ENCODE assay signal across 10 cellular contexts in the genomic region with DNA sequence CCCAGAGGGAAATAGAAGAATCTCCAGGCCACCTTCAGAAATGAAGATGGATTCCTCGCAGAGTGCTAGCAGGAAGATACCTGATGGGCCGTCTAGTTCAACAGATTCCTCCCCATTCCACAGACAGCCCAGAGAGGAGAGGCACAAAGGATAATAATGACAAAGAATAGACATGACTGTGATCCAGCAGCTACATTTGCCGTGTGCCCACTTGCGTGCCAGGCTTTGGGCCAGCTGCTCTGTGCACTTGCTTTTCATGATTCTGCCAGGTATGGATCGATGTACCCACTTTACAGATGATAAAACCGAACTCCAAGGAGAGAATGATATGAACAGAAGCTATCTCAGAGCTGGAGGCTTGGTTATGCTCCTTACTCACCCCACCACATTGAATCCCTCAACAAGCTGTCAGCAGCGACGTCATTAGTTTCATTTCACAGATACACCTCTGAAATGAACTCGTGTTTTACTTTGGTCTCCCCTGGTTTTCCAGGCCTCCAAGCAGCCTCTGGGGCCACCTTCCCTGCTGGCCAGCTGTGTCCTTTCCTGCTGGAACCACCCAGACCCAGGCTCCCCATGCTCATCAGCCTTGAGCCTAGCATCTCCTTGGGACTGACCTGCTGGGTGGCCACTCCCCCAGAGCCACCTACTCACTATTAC.
DNase-seq lines count a peak whose midpoint lies in the region; ATAC-seq and TF ChIP-seq lines count a peak whose summit lies in the region.
"Had no signal": no experiment of that assay in that cellular context is flagged by ENCODE, and none has a peak within 500 bp of the region (broad histone marks: within the 10 kb centered on the region; RNA-seq: fewer than 3 reads in every experiment).

No MANE protein-coding gene starts in this region.

- no peak overlapping the region for H3K4me3 Mint-ChIP-seq in stimulated activated effector memory CD8-positive, alpha-beta T cell treated with anti-CD3 and anti-CD28 coated beads, Interleukin-12 subunit alpha, Interleukin-12 subunit beta, amount 100 ng/mL, for 72 hours
- H3K4me3 Mint-ChIP-seq: GM23338 had no signal

- no peaks in the 10 kb centered on the region for H3K36me3 Mint-ChIP-seq in stimulated activated effector memory CD8-positive, alpha-beta T cell treated with anti-CD3 and anti-CD28 coated beads, Interleukin-12 subunit alpha, Interleukin-12 subunit beta, amount 100 ng/mL, for 72 hours

- ATAC-seq in GM18873 (IDR thresholded peaks at IDR 0.05; ENCODE audit: low FRiP score, unreplicated experiment) (peak; percentile 14), GM21529 (IDR thresholded peaks at IDR 0.05; ENCODE audit: unreplicated experiment) (peak; percentile 20), HG03432 (IDR thresholded peaks at IDR 0.05; ENCODE audit: unreplicated experiment) (peak; percentile 0)
- ATAC-seq in stimulated activated effector memory CD8-positive, alpha-beta T cell treated with anti-CD3 and anti-CD28 coated beads, Interleukin-12 subunit alpha, Interleukin-12 subunit beta, amount 100 ng/mL, for 72 hours, result peak; percentile 39

- H3K27ac ChIP-seq in coronary artery, result no peak overlapping the region
- H3K27ac ChIP-seq in WERI-Rb-1, result no peak overlapping the region

- DNase-seq in stimulated activated effector memory CD8-positive, alpha-beta T cell treated with anti-CD3 and anti-CD28 coated beads, Interleukin-12 subunit alpha, Interleukin-12 subunit beta, amount 100 ng/mL, for 72 hours (ENCODE audit: low spot score in 2 of 2), result peak in 1 of 2 donors; percentile 8
- DNase-seq in coronary artery (ENCODE audit: low spot score) (no peak), kidney tubule cell (ENCODE audit: low spot score) (no peak), WERI-Rb-1 (no peak)
- DNase-seq: NCI-H345 had no signal

- H3K36me3 ChIP-seq in WERI-Rb-1, result no peaks in the 10 kb centered on the region
- H3K36me3 ChIP-seq: Peyer's patch had no signal

- no peak overlapping the region for H3K27ac Mint-ChIP-seq in stimulated activated effector memory CD8-positive, alpha-beta T cell treated with anti-CD3 and anti-CD28 coated beads, Interleukin-12 subunit alpha, Interleukin-12 subunit beta, amount 100 ng/mL, for 72 hours
- H3K27ac Mint-ChIP-seq: GM23338 had no signal

- peaks cover 3% of the 10 kb centered on the region for H3K9me3 ChIP-seq in WERI-Rb-1 (ENCODE audit: severe bottlenecking)
- H3K9me3 ChIP-seq: Peyer's patch had no signal

- H3K4me3 ChIP-seq in coronary artery (no peak overlapping the region), WERI-Rb-1 (ENCODE audit: low read depth, low read length) (no peak overlapping the region)
- H3K4me3 ChIP-seq: GM23338 had no signal

- H3K4me1 Mint-ChIP-seq in stimulated activated effector memory CD8-positive, alpha-beta T cell treated with anti-CD3 and anti-CD28 coated beads, Interleukin-12 subunit alpha, Interleukin-12 subunit beta, amount 100 ng/mL, for 72 hours, result no peaks in the 10 kb centered on the region
- H3K4me1 Mint-ChIP-seq: GM23338 had no signal

- no peaks in the 10 kb centered on the region for H3K9me3 Mint-ChIP-seq in stimulated activated effector memory CD8-positive, alpha-beta T cell treated with anti-CD3 and anti-CD28 coated beads, Interleukin-12 subunit alpha, Interleukin-12 subunit beta, amount 100 ng/mL, for 72 hours

- H3K27me3 ChIP-seq in WERI-Rb-1 (ENCODE audit: insufficient read depth, low read depth, severe bottlenecking), result peaks cover 4% of the 10 kb centered on the region
- H3K27me3 ChIP-seq: Peyer's patch had no signal

- no peak for TF ChIP-seq CTCF in coronary artery (IDR thresholded peaks at IDR 0.05)
- no peak for TF ChIP-seq CTCF in WERI-Rb-1 (IDR thresholded peaks at IDR 0.05; ENCODE audit: low read depth, low read length)
